ENCODE assay signal across 25 cellular contexts in genomic region chr3:144549161-144549560, GRCh38.
DNase-seq lines count a peak whose midpoint lies in the region; ATAC-seq and TF ChIP-seq lines count a peak whose summit lies in the region.
"Had no signal": no experiment of that assay in that cellular context is flagged by ENCODE, and none has a peak within 500 bp of the region (broad histone marks: within the 10 kb centered on the region; RNA-seq: fewer than 3 reads in every experiment).

No MANE protein-coding gene starts in this region.

- H3K36me3 ChIP-seq in PC-3 (ENCODE audit: low read depth, low read length) (no peaks in the 10 kb centered on the region), iPS DF 6.9 (ENCODE audit: control insufficient read depth, insufficient read depth, low read length) (no peaks in the 10 kb centered on the region), smooth muscle cell (ENCODE audit: low read depth) (no peaks in the 10 kb centered on the region)
- H3K36me3 ChIP-seq: adrenal gland, thyroid gland had no signal

- H3K9ac ChIP-seq in PC-3 (ENCODE audit: low read length): no peak overlapping the region
- no peak overlapping the region for H3K9ac ChIP-seq in smooth muscle cell (ENCODE audit: low read depth)

- H2AFZ ChIP-seq in PC-3 (ENCODE audit: low read length) (no peak overlapping the region), smooth muscle cell (ENCODE audit: low read depth) (no peak overlapping the region)

- H4K20me1 ChIP-seq in PC-3 (ENCODE audit: low read length): no peaks in the 10 kb centered on the region
- no peaks in the 10 kb centered on the region for H4K20me1 ChIP-seq in smooth muscle cell (ENCODE audit: low read depth)

- H3K9me3 ChIP-seq in PC-3 (ENCODE audit: low read length) (no peaks in the 10 kb centered on the region), iPS DF 6.9 (ENCODE audit: control insufficient read depth, insufficient read depth, low read length) (no peaks in the 10 kb centered on the region), smooth muscle cell (replicated peaks; ENCODE audit: low read depth) (no peaks in the 10 kb centered on the region)
- H3K9me3 ChIP-seq: adrenal gland, psoas muscle, thyroid gland had no signal

- POLR2A ChIA-PET in PC-3 (lab: Charles Lee; ENCODE audit: unreplicated experiment): no interaction called here

- peak; percentile 50; the same call in 1 of the 2 replicates for ATAC-seq in PC-3
- ATAC-seq: left cardiac atrium, psoas muscle had no signal

- H3F3A ChIP-seq in PC-3 (ENCODE audit: low read length, unreplicated experiment): no peaks in the 10 kb centered on the region
- no peaks in the 10 kb centered on the region for H3F3A ChIP-seq in smooth muscle cell (ENCODE audit: low read depth)

- no peaks in the 10 kb centered on the region; the same call in 1 of the 2 replicates for H3K4me1 ChIP-seq in PC-3 (ENCODE audit: insufficient read depth, low read length)
- H3K4me1 ChIP-seq in iPS DF 6.9 (ENCODE audit: control insufficient read depth, insufficient read depth, low read length): peaks cover 1% of the 10 kb centered on the region; the same call in 1 of the 2 replicates
- peaks cover 27% of the 10 kb centered on the region for H3K4me1 ChIP-seq in smooth muscle cell (ENCODE audit: low read depth)
- H3K4me1 ChIP-seq: psoas muscle, thyroid gland had no signal

- DNase-seq in NCI-H82 (lab: John Stamatoyannopoulos, UW) (peak; percentile 40), NCI-H82 treated with DMSO at 0.1 percent for 48 hours (lab: John Stamatoyannopoulos, UW; ENCODE audit: unreplicated experiment) (no peak), PC-3 (peak; percentile 7), iPS DF 6.9 (ENCODE audit: low read depth, low spot score) (peak; percentile 31), smooth muscle cell (lab: John Stamatoyannopoulos, UW; ENCODE audit: unreplicated experiment) (no peak), DMS53 (lab: John Stamatoyannopoulos, UW) (no peak), NCI-H226 (no peak)
- no peak for DNase-seq in stimulated activated CD4-positive, alpha-beta T cell treated with anti-CD3 and anti-CD28 coated beads, Interleukin-4, amount 100 ng/mL, for 24 hours
- DNase-seq: ACHN; activated effector memory CD4-positive, alpha-beta T cell treated with anti-CD3 and anti-CD28 coated beads, Interleukin-2, amount 50 U/mL, for 16 hours; adrenal gland; C1 segment of cervical spinal cord; Calu3; dermis blood vessel endothelial cell; hypothalamus; left cardiac atrium; NCI-H1092; NCI-H2107; psoas muscle; stimulated activated CD4-positive, alpha-beta T cell treated with anti-CD3 and anti-CD28 coated beads, Interleukin-2, amount 100 ng/mL, for 24 hours; stimulated activated naive CD4-positive, alpha-beta T cell treated with Interleukin-2 at 50 U/mL for 16 hours; T-helper 2 cell; thyroid gland had no signal

- CTCF ChIA-PET in PC-3 (lab: Charles Lee): no interaction called here

- no peaks in the 10 kb centered on the region for H3K79me2 ChIP-seq in PC-3 (ENCODE audit: low read length)
- no peaks in the 10 kb centered on the region for H3K79me2 ChIP-seq in smooth muscle cell (ENCODE audit: low read depth)

- H3K4me2 ChIP-seq in PC-3 (ENCODE audit: low read length) (no peak overlapping the region), smooth muscle cell (peak overlapping the region; percentile 8)

- TF ChIP-seq CTCF in PC-3 (conservative IDR thresholded peaks at IDR 0.05; ENCODE audit: low read depth, low read length) (no peak), smooth muscle cell (IDR thresholded peaks at IDR 0.05; ENCODE audit: borderline replicate concordance, insufficient read depth, poor library complexity, severe bottlenecking) (no peak)

- intact Hi-C loops in PC-3 (cut with micrococcal nuclease): no loop called here

- H3K27ac ChIP-seq in PC-3 (ENCODE audit: low read length) (no peak overlapping the region), iPS DF 6.9 (ENCODE audit: low read length) (no peak overlapping the region), smooth muscle cell (ENCODE audit: low read depth) (no peak overlapping the region)
- H3K27ac ChIP-seq: adrenal gland, psoas muscle, SK-N-MC, thyroid gland, VCaP had no signal

- BruUV-seq in PC-3 (replicated peaks; lab: Mats Ljungman, UMichigan): no TSS peak

- H3K9me2 ChIP-seq in PC-3 (replicated peaks; ENCODE audit: low read length): no peaks in the 10 kb centered on the region

- WGBS in iPS DF 6.9 (ENCODE audit: insufficient coverage, insufficient read length): no CpG with 5 or more reads among the region's 1 CpG
- WGBS in smooth muscle cell (ENCODE audit: low lambda C conversion rate): 33% methylated on average over 1 of the region's 1 CpG

- H3K4me3 ChIP-seq in PC-3 (ENCODE audit: low read length) (no peak overlapping the region), iPS DF 6.9 (ENCODE audit: low read length) (no peak overlapping the region), smooth muscle cell (no peak overlapping the region)
- H3K4me3 ChIP-seq: adrenal gland, psoas muscle, SK-N-MC, thyroid gland had no signal

- H3K27me3 ChIP-seq in PC-3 (ENCODE audit: low read length) (no peaks in the 10 kb centered on the region), iPS DF 6.9 (ENCODE audit: control insufficient read depth, insufficient read depth, low read length) (no peaks in the 10 kb centered on the region), smooth muscle cell (ENCODE audit: low read depth) (no peaks in the 10 kb centered on the region)
- H3K27me3 ChIP-seq: adrenal gland, thyroid gland had no signal

Comparison
In these comparisons a context has a peak if more than half of its experiments do, and no peak if none do; other contexts are left out.
1. DNase-seq: peak in NCI-H82 (single experiment), PC-3 (single experiment) and iPS DF 6.9 (single experiment); none in NCI-H82 treated with DMSO at 0.1 percent for 48 hours (single experiment), smooth muscle cell (single experiment), DMS53 (single experiment), NCI-H226 (single experiment) and stimulated activated CD4-positive, alpha-beta T cell treated with anti-CD3 and anti-CD28 coated beads, Interleukin-4, amount 100 ng/mL, for 24 hours (single experiment).